19 cellular contexts compared by ENCODE assay signal in the genomic region with DNA sequence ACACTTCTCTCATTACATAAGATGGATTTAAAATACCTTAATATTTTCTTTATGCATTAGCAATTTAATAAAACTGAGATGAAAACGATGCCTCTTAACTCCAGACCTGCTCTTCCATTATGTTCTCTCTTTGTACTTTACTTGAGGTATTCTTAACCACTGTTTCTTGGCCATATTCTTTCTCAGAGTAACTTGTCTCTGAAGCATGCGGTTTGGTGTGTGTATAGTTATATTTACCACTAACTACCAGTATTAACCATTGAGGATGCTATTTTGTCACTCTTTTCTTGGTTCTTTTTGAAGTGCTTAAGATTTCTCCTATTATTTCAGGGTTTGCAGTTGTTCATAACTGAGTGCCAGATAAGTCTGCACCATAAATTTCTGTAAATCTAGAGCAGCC. TPM values are rescaled to one million over a fixed set of nuclear protein-coding genes. Genes with fewer than 3 reads are reported as not detected.
DNase-seq lines count a peak whose midpoint lies in the region; ATAC-seq and TF ChIP-seq lines count a peak whose summit lies in the region.
"Had no signal": no experiment of that assay in that cellular context is flagged by ENCODE, and none has a peak within 500 bp of the region (broad histone marks: within the 10 kb centered on the region; RNA-seq: fewer than 3 reads in every experiment).

No MANE protein-coding gene starts in this region.

- TF ChIP-seq CTCF in HFFc6 (IDR thresholded peaks at IDR 0.05): no peak

- H3K4me1 Mint-ChIP-seq in activated naive CD8-positive, alpha-beta T cell (ENCODE audit: low read depth): peaks cover 31% of the 10 kb centered on the region
- peaks cover 16% of the 10 kb centered on the region for H3K4me1 Mint-ChIP-seq in activated naive CD8-positive, alpha-beta T cell treated with anti-CD3 and anti-CD28 coated beads for 36 hours
- H3K4me1 Mint-ChIP-seq in HFFc6 (ENCODE audit: low read depth): peaks cover 24% of the 10 kb centered on the region
- peaks cover 19% of the 10 kb centered on the region for H3K4me1 Mint-ChIP-seq in T-helper 17 cell
- H3K4me1 Mint-ChIP-seq in stimulated activated effector memory CD8-positive, alpha-beta T cell treated with anti-CD3 and anti-CD28 coated beads, Interleukin-12 subunit alpha, Interleukin-12 subunit beta, amount 100 ng/mL, for 72 hours: peaks cover 12% of the 10 kb centered on the region

- no peaks in the 10 kb centered on the region for H3K9me3 ChIP-seq in T-helper 17 cell (ENCODE audit: control insufficient read depth, low read length, poor library complexity, severe bottlenecking)
- H3K9me3 ChIP-seq: SJCRH30 had no signal

- H3K27me3 Mint-ChIP-seq in activated naive CD8-positive, alpha-beta T cell: no peaks in the 10 kb centered on the region
- H3K27me3 Mint-ChIP-seq in activated naive CD8-positive, alpha-beta T cell treated with anti-CD3 and anti-CD28 coated beads for 36 hours: no peaks in the 10 kb centered on the region
- H3K27me3 Mint-ChIP-seq in HFFc6 (ENCODE audit: insufficient read depth): peaks cover 4% of the 10 kb centered on the region; the same call in 1 of the 2 replicates
- no peaks in the 10 kb centered on the region for H3K27me3 Mint-ChIP-seq in T-helper 17 cell
- H3K27me3 Mint-ChIP-seq: IgD-negative memory B cell had no signal

- no peaks in the 10 kb centered on the region for H3K9me3 Mint-ChIP-seq in activated naive CD8-positive, alpha-beta T cell (ENCODE audit: low read depth)
- no peaks in the 10 kb centered on the region for H3K9me3 Mint-ChIP-seq in activated naive CD8-positive, alpha-beta T cell treated with anti-CD3 and anti-CD28 coated beads for 36 hours
- no peaks in the 10 kb centered on the region for H3K9me3 Mint-ChIP-seq in HFFc6
- peaks cover 2% of the 10 kb centered on the region for H3K9me3 Mint-ChIP-seq in stimulated activated effector memory CD8-positive, alpha-beta T cell treated with anti-CD3 and anti-CD28 coated beads, Interleukin-12 subunit alpha, Interleukin-12 subunit beta, amount 100 ng/mL, for 72 hours
- H3K9me3 Mint-ChIP-seq: IgD-negative memory B cell had no signal

- no peak for ATAC-seq in T-helper 17 cell
- ATAC-seq in stimulated activated effector memory CD8-positive, alpha-beta T cell treated with anti-CD3 and anti-CD28 coated beads, Interleukin-12 subunit alpha, Interleukin-12 subunit beta, amount 100 ng/mL, for 72 hours: no peak
- ATAC-seq in GM21717 (IDR thresholded peaks at IDR 0.05; ENCODE audit: unreplicated experiment): no peak
- ATAC-seq: PC-3 had no signal

- in situ Hi-C loops in KBM-7 (cut with MboI; ENCODE audit: low pct_unique_long_range_greater_than_20kb, low sequenced_read_pairs): no loop called here

- peak overlapping the region; percentile 9 for H3K27ac Mint-ChIP-seq in activated naive CD8-positive, alpha-beta T cell
- no peak overlapping the region for H3K27ac Mint-ChIP-seq in activated naive CD8-positive, alpha-beta T cell treated with anti-CD3 and anti-CD28 coated beads for 36 hours
- H3K27ac Mint-ChIP-seq in HFFc6 (peak overlapping the region; percentile 51; the same call in 1 of the 2 replicates), T-helper 17 cell (peak overlapping the region; percentile 79)
- H3K27ac Mint-ChIP-seq in stimulated activated effector memory CD8-positive, alpha-beta T cell treated with anti-CD3 and anti-CD28 coated beads, Interleukin-12 subunit alpha, Interleukin-12 subunit beta, amount 100 ng/mL, for 72 hours: peak overlapping the region; percentile 30

- H3K4me3 Mint-ChIP-seq in activated naive CD8-positive, alpha-beta T cell: no peak overlapping the region
- H3K4me3 Mint-ChIP-seq in activated naive CD8-positive, alpha-beta T cell treated with anti-CD3 and anti-CD28 coated beads for 36 hours: no peak overlapping the region
- H3K4me3 Mint-ChIP-seq in HFFc6 (no peak overlapping the region), T-helper 17 cell (no peak overlapping the region)
- H3K4me3 Mint-ChIP-seq in stimulated activated effector memory CD8-positive, alpha-beta T cell treated with anti-CD3 and anti-CD28 coated beads, Interleukin-12 subunit alpha, Interleukin-12 subunit beta, amount 100 ng/mL, for 72 hours: no peak overlapping the region

- peaks cover 15% of the 10 kb centered on the region for H3K36me3 Mint-ChIP-seq in activated naive CD8-positive, alpha-beta T cell
- H3K36me3 Mint-ChIP-seq in activated naive CD8-positive, alpha-beta T cell treated with anti-CD3 and anti-CD28 coated beads for 36 hours: peaks cover 37% of the 10 kb centered on the region
- H3K36me3 Mint-ChIP-seq in HFFc6 (ENCODE audit: low read depth) (peaks cover 51% of the 10 kb centered on the region), T-helper 17 cell (ENCODE audit: low read depth) (peaks cover 7% of the 10 kb centered on the region)
- H3K36me3 Mint-ChIP-seq in stimulated activated effector memory CD8-positive, alpha-beta T cell treated with anti-CD3 and anti-CD28 coated beads, Interleukin-12 subunit alpha, Interleukin-12 subunit beta, amount 100 ng/mL, for 72 hours: peaks cover 85% of the 10 kb centered on the region

- no peak for DNase-seq in activated naive CD8-positive, alpha-beta T cell treated with anti-CD3 and anti-CD28 coated beads for 36 hours
- DNase-seq in HFFc6: no peak
- no peak for DNase-seq in T-helper 17 cell
- DNase-seq in stimulated activated effector memory CD8-positive, alpha-beta T cell treated with anti-CD3 and anti-CD28 coated beads, Interleukin-12 subunit alpha, Interleukin-12 subunit beta, amount 100 ng/mL, for 72 hours (ENCODE audit: low spot score in 2 of 2): no peak
- DNase-seq in DMS153 treated with DMSO at 0.1 percent for 48 hours (lab: John Stamatoyannopoulos, UW; ENCODE audit: unreplicated experiment): no peak
- no peak for DNase-seq in KBM-7
- DNase-seq: DMS 273 treated with DMSO at 0.1 percent for 48 hours, GOT3, MV-4-11, NCI-H1417, NCI-H187 treated with DMSO at 0.1 percent for 48 hours, NCI-H446 treated with DMSO at 0.1 percent for 48 hours, NCI-H748 treated with DMSO at 0.1 percent for 48 hours, PC-3, SJCRH30, SW 1271 had no signal

RNA-seq across cellular contexts. Expression of a gene that starts 17.9 kb away (rescaled TPM):
- 10 to 100 TPM; 88.1 to 92.3 TPM for total RNA-seq in activated naive CD8-positive, alpha-beta T cell treated with anti-CD3 and anti-CD28 coated beads for 36 hours
- total RNA-seq in HFFc6 (2021; fragmentation: NEBNext Ultra II Directional; extraction: Animal tissue kit (Norgen Biotek cat#: 25700)): 100 to 1,000 TPM; 125 to 164 (median 141) TPM
- total RNA-seq in T-helper 17 cell: 10 to 100 TPM; 41.2 to 49.9 TPM

RNA-seq across cellular contexts. Expression of a gene that starts 18.0 kb away (rescaled TPM):
- total RNA-seq in activated naive CD8-positive, alpha-beta T cell treated with anti-CD3 and anti-CD28 coated beads for 36 hours: 10 to 100 TPM; 11.4 to 12.2 TPM
- total RNA-seq in HFFc6 (2021; fragmentation: NEBNext Ultra II Directional; extraction: Animal tissue kit (Norgen Biotek cat#: 25700)): 10 to 100 TPM; 13.6 to 17.1 (median 14.4) TPM
- total RNA-seq in T-helper 17 cell: 1 to 10 TPM; 2.9 to 3.4 TPM
